ENCODE assay signal across 8 cellular contexts in the genomic region with DNA sequence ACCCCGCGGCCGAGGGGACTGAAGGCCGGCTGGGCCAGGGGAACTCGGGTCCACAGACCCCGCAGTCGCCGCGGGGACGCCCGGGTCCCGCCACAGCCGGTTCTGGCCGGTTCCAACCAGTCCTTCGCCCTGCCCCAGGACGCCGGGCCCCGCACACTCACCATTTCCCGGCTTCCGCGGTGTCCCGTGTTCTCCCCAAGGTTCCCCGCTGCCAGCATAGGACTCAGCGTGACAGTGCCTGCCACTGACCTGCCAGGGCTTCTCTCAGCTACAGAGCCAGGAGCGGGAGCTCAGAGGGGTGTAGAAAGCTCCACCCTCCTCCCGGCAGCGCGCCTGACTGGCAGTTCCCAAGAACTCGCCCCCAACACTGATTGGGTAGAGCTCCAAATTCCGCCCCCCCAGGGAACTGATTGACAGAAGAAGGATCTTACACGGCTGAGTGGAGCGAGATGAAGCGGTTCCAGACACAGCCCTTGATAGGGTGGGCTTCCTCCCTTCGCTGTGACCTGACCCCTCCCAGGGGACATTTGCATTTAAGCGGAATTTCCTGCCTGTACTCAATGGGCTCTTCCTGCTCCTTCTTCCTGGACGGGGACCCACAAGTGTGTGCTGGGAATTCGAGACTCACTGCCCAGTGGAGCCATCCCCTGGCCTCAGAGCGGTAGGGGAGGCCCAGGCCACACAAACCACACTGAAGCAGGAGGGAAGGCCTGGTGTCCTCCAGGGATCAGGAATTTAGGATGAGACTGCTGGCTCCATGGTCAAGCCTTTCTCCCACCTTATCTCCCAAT. TPM values are rescaled to one million over a fixed set of nuclear protein-coding genes. Genes with fewer than 3 reads are reported as not detected.
DNase-seq lines count a peak whose midpoint lies in the region; ATAC-seq and TF ChIP-seq lines count a peak whose summit lies in the region.

A gene (minus strand): TSS at position 312 of the 791 bp plus-strand sequence. CDS start 2,052 bp downstream, outside the sequence.

- intact Hi-C loops in activated CD8-positive, alpha-beta T cell treated with anti-CD3 and anti-CD28 coated beads for 36 hours (cut with micrococcal nuclease), result no loop called here
- intact Hi-C loops in lower leg skin (cut with DNase I; ENCODE audit: low total_unique reads), result no loop called here

- peaks cover 11% of the 10 kb centered on the region for H3K79me2 ChIP-seq in ACC112 (ENCODE audit: control insufficient read depth, insufficient read depth, low read length, unreplicated experiment)

- H3K9me3 Mint-ChIP-seq in activated CD8-positive, alpha-beta T cell treated with anti-CD3 and anti-CD28 coated beads for 36 hours, result peaks cover 3% of the 10 kb centered on the region

- no peaks in the 10 kb centered on the region for H3K27me3 ChIP-seq in ACC112 (ENCODE audit: insufficient read depth, low read length)

- POLR2A ChIA-PET in activated CD8-positive, alpha-beta T cell treated with anti-CD3 and anti-CD28 coated beads for 36 hours (lab: Charles Lee), result interaction anchor here (0.9 to 2.4 kb wide), 5 partner anchors 32 to 202 kb away, joined by 3 to 9 read pairs (median 4); a partner anchor contains a TSS

- H3K27ac Mint-ChIP-seq in activated CD8-positive, alpha-beta T cell treated with anti-CD3 and anti-CD28 coated beads for 36 hours, result peak within 1 kb of the TSS; percentile 87

- H3K36me3 ChIP-seq in ACC112 (ENCODE audit: insufficient read depth, low read length), result no peaks in the 10 kb centered on the region

- peaks cover 18% of the 10 kb centered on the region for H3K4me1 Mint-ChIP-seq in activated CD8-positive, alpha-beta T cell treated with anti-CD3 and anti-CD28 coated beads for 36 hours (ENCODE audit: low read depth)

- ATAC-seq in GM18520 (IDR thresholded peaks at IDR 0.05; ENCODE audit: unreplicated experiment), result peak; percentile 41
- peak; percentile 84 for ATAC-seq in HG03103 (IDR thresholded peaks at IDR 0.05; ENCODE audit: low read depth, unreplicated experiment)
- peak; percentile 99 for ATAC-seq in activated CD8-positive, alpha-beta T cell treated with anti-CD3 and anti-CD28 coated beads for 36 hours

- no peaks in the 10 kb centered on the region for H3K27me3 Mint-ChIP-seq in activated CD8-positive, alpha-beta T cell treated with anti-CD3 and anti-CD28 coated beads for 36 hours

- H3K4me3 ChIP-seq in ACC112 (ENCODE audit: low read depth, low read length), result peak within 1 kb of the TSS; percentile 96
- peak within 1 kb of the TSS; percentile 60 for H3K4me3 ChIP-seq in lower leg skin (ENCODE audit: low read depth, poor library complexity, severe bottlenecking)

- DNase-seq in NCI-H526 treated with DMSO at 0.1 percent for 48 hours (lab: John Stamatoyannopoulos, UW) (peak; percentile 77), ecto neural progenitor cell (ENCODE audit: low spot score) (peak; percentile 96), lower leg skin (ENCODE audit: low spot score in 2 of 2) (peak; percentile 98 to 99)
- DNase-seq in activated CD8-positive, alpha-beta T cell treated with anti-CD3 and anti-CD28 coated beads for 36 hours, result peak; percentile 96
- DNase-seq in stimulated activated CD4-positive, alpha-beta T cell treated with anti-CD3 and anti-CD28 coated beads, Interleukin-4, amount 100 ng/mL, for 4 hours, result peak; percentile 76 to 87

- CTCF ChIA-PET in activated CD8-positive, alpha-beta T cell treated with anti-CD3 and anti-CD28 coated beads for 36 hours (lab: Charles Lee), result interaction anchor here (0.7 to 1.1 kb wide), 7 partner anchors 29 to 221 kb away, joined by 3 to 5 read pairs (median 4); a partner anchor contains a TSS

- H3K4me3 Mint-ChIP-seq in activated CD8-positive, alpha-beta T cell treated with anti-CD3 and anti-CD28 coated beads for 36 hours, result peak within 1 kb of the TSS; percentile 94

- peaks cover 5% of the 10 kb centered on the region for H3K36me3 Mint-ChIP-seq in activated CD8-positive, alpha-beta T cell treated with anti-CD3 and anti-CD28 coated beads for 36 hours (ENCODE audit: low read depth)

- peak within 1 kb of the TSS; percentile 85 for H3K27ac ChIP-seq in ACC112 (ENCODE audit: low read depth, low read length)

- H3K4me1 ChIP-seq in ACC112 (ENCODE audit: control insufficient read depth, insufficient read depth, low read length, unreplicated experiment), result peaks cover 2% of the 10 kb centered on the region

- WGBS in lower leg skin, 2 donors, result 1% methylated on average over 16 to 18 of the region's 38 CpGs

- peak within 1 kb of the TSS; percentile 68 for H2AFZ ChIP-seq in ACC112 (ENCODE audit: low read length, unreplicated experiment)

- TF ChIP-seq POLR2A in lower leg skin (IDR thresholded peaks at IDR 0.05), result peak in 1 of 2 donors; percentile 26

- no peak for TF ChIP-seq CTCF in activated CD8-positive, alpha-beta T cell treated with anti-CD3 and anti-CD28 coated beads for 36 hours (IDR thresholded peaks at IDR 0.05)
- no peak for TF ChIP-seq CTCF in lower leg skin (IDR thresholded peaks at IDR 0.05)

RNA-seq across cellular contexts. Expression of the gene that starts here (rescaled TPM):
- total RNA-seq in activated CD8-positive, alpha-beta T cell treated with anti-CD3 and anti-CD28 coated beads for 36 hours, result 1 to 10 TPM; 1.5 to 1.8 TPM
- 1 to 10 TPM; 1.3 to 3.0 (median 1.8) TPM for total RNA-seq in lower leg skin

Comparison
In these comparisons a context has a peak if more than half of its experiments do, and no peak if none do; other contexts are left out.
1. Peak in every context shown above with its lines: DNase-seq, ATAC-seq, H3K4me3 ChIP-seq and H3K27ac ChIP-seq.
2. ATAC-seq: peak in every context shown above with its lines; median percentile 99 in activated CD8-positive, alpha-beta T cell treated with anti-CD3 and anti-CD28 coated beads for 36 hours; 84 in HG03103; 41 in GM18520.